In the genomic region with DNA sequence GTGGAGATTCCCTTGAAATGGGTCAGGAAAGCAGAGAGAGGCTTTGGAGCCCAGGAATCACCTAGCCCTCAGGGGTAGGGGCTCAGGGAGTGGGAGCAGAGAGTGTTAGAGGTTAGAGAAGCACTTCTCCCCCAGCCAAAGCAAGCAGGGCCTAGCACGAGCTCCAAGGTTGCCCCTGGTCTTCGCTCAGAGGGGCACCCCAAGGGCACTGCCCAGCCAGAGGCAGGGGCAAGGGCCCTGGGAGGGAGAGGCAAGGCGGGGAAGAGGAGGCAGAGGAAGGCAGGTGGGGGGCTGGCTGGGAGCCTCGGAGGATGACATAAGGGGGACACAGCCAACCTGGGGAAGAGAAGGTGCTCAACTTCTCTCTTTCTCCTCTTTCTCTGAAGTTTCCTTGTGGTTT, we compare ENCODE assay signal across 19 cellular contexts.
DNase-seq lines count a peak whose midpoint lies in the region; ATAC-seq and TF ChIP-seq lines count a peak whose summit lies in the region.
"Had no signal": no experiment of that assay in that cellular context is flagged by ENCODE, and none has a peak within 500 bp of the region (broad histone marks: within the 10 kb centered on the region; RNA-seq: fewer than 3 reads in every experiment).

No MANE protein-coding gene starts in this region.

- no peak overlapping the region for H4K8ac ChIP-seq in neuronal stem cell (ENCODE audit: low read depth, low read length)

- H3K36me3 Mint-ChIP-seq in activated CD4-positive, alpha-beta memory T cell treated with anti-CD3 and anti-CD28 coated beads, Interleukin-2, amount 10 ng/mL, durations not matched to agents 7 days and 5 days (ENCODE audit: low read depth) = no peaks in the 10 kb centered on the region
- no peaks in the 10 kb centered on the region for H3K36me3 Mint-ChIP-seq in chondrocyte (ENCODE audit: low read depth)
- H3K36me3 Mint-ChIP-seq: activated naive CD8-positive, alpha-beta T cell; CD4-positive, CD25-positive, alpha-beta regulatory T cell had no signal

- no peak overlapping the region for H2BK12ac ChIP-seq in neuronal stem cell (ENCODE audit: low read length)

- no peak overlapping the region for H4K91ac ChIP-seq in neuronal stem cell (ENCODE audit: low read depth, low read length, poor library complexity)

- H3K4me1 ChIP-seq in heart left ventricle (peaks cover 0 to 90% (median 52%) of the 10 kb centered on the region in 12 donors), neuronal stem cell (ENCODE audit: control insufficient read depth in 2 of 2, insufficient read depth in 1 of 2, low read depth in 1 of 2, low read length in 2 of 2) (peaks cover 40 to 42% of the 10 kb centered on the region in 2 donors), upper lobe of right lung (peaks cover 16% of the 10 kb centered on the region)
- H3K4me1 ChIP-seq: SJSA1 had no signal

- WGBS in heart left ventricle, 4 donors = 62 to 71% (median 66%) methylated on average over 4 of the region's 4 CpGs
- WGBS in neuronal stem cell (ENCODE audit: extremely low coverage in 2 of 2, insufficient read length in 2 of 2, insufficient replicate concordance in 1 of 2), 2 donors = no CpG with 5 or more reads among the region's 4 CpGs

- H3K9me3 Mint-ChIP-seq in activated CD4-positive, alpha-beta memory T cell treated with anti-CD3 and anti-CD28 coated beads, Interleukin-2, amount 10 ng/mL, durations not matched to agents 7 days and 5 days = no peaks in the 10 kb centered on the region
- no peaks in the 10 kb centered on the region for H3K9me3 Mint-ChIP-seq in chondrocyte (ENCODE audit: low read depth)
- H3K9me3 Mint-ChIP-seq: activated T-cell treated with anti-CD3 and anti-CD28 coated beads, Interleukin-2, amount 50 U/mL, for 24 hours; CD4-positive, CD25-positive, alpha-beta regulatory T cell; neural crest cell had no signal

- H3K27ac ChIP-seq in heart left ventricle (peak overlapping the region; percentile 79 to 100 (median 88)), neuronal stem cell (replicated peaks; ENCODE audit: low read length) (no peak overlapping the region), upper lobe of right lung (peak overlapping the region; percentile 88)
- H3K27ac ChIP-seq: SJSA1, tibial nerve had no signal

- TF ChIP-seq POLR2A in heart left ventricle (IDR thresholded peaks at IDR 0.05) = no peak

- H3K9me3 ChIP-seq in heart left ventricle (no peaks in the 10 kb centered on the region), neuronal stem cell (replicated peaks in 1 of 2; ENCODE audit: control insufficient read depth in 2 of 2, insufficient read depth in 1 of 2, low read depth in 1 of 2, low read length in 2 of 2) (no peaks in the 10 kb centered on the region), upper lobe of right lung (no peaks in the 10 kb centered on the region)
- H3K9me3 ChIP-seq: SJSA1, tibial nerve had no signal

- peak overlapping the region; percentile 88 for H3K18ac ChIP-seq in neuronal stem cell (ENCODE audit: low read length)

- no peak overlapping the region for H2AFZ ChIP-seq in neuronal stem cell (ENCODE audit: low read length)

- H2AK5ac ChIP-seq in neuronal stem cell (ENCODE audit: low read depth, low read length) = peak overlapping the region; percentile 27

- H2BK15ac ChIP-seq in neuronal stem cell (ENCODE audit: low read length) = peak overlapping the region; percentile 82

- H2BK120ac ChIP-seq in neuronal stem cell (ENCODE audit: low read depth, low read length) = no peak overlapping the region

- no peak overlapping the region for H3K23ac ChIP-seq in neuronal stem cell (ENCODE audit: low read depth, low read length, poor library complexity)

- H3K4me2 ChIP-seq in neuronal stem cell (ENCODE audit: insufficient read depth, low read length, poor library complexity, severe bottlenecking) = no peak overlapping the region

- H3K4ac ChIP-seq in neuronal stem cell (ENCODE audit: low read length) = no peak overlapping the region

- no peaks in the 10 kb centered on the region for H3K36me3 ChIP-seq in heart left ventricle
- H3K36me3 ChIP-seq in neuronal stem cell (replicated peaks in 1 of 2; ENCODE audit: control insufficient read depth in 2 of 2, insufficient read depth in 2 of 2, low read length in 2 of 2) = no peaks in the 10 kb centered on the region
- no peaks in the 10 kb centered on the region for H3K36me3 ChIP-seq in upper lobe of right lung
- H3K36me3 ChIP-seq: SJSA1, tibial nerve had no signal

- H2BK5ac ChIP-seq in neuronal stem cell (ENCODE audit: low read length) = no peak overlapping the region

- CTCF ChIA-PET in activated CD4-positive, alpha-beta memory T cell treated with anti-CD3 and anti-CD28 coated beads, Interleukin-2, amount 10 ng/mL, durations not matched to agents 7 days and 5 days (lab: Charles Lee) = no interaction called here

- no peak overlapping the region for H3K14ac ChIP-seq in neuronal stem cell (ENCODE audit: low read length)

- peak in 3 of 4 donors; percentile 1 to 4 (median 3) for ATAC-seq in heart left ventricle
- no peak for ATAC-seq in upper lobe of right lung

- H3K27me3 ChIP-seq in heart left ventricle = no peaks in the 10 kb centered on the region
- peaks cover 0 to 74% (median 0%) of the 10 kb centered on the region in 3 experiments for H3K27me3 ChIP-seq in neuronal stem cell (ENCODE audit: control insufficient read depth in 3 of 3, insufficient read depth in 3 of 3, low read depth in 1 of 3, low read length in 3 of 3)
- no peaks in the 10 kb centered on the region for H3K27me3 ChIP-seq in upper lobe of right lung

- peak; percentile 58 for DNase-seq in NCI-H2171 treated with DMSO at 0.1 percent for 48 hours (lab: John Stamatoyannopoulos, UW)
- no peak for DNase-seq in NCI-H2171 (lab: John Stamatoyannopoulos, UW)
- DNase-seq in heart left ventricle = no peak
- DNase-seq in neuronal stem cell (ENCODE audit: low spot score) = no peak
- DNase-seq in upper lobe of right lung = no peak
- DNase-seq in activated CD4-positive, alpha-beta memory T cell treated with anti-CD3 and anti-CD28 coated beads, Interleukin-2, amount 10 ng/mL, durations not matched to agents 7 days and 5 days = no peak
- no peak for DNase-seq in kidney glomerular epithelial cell (lab: John Stamatoyannopoulos, UW)
- no peak for DNase-seq in chondrocyte (ENCODE audit: low spot score)
- DNase-seq: 8988T; activated CD4-positive, alpha-beta T cell treated with anti-CD3 and anti-CD28 coated beads, Interleukin-2, amount 50 U/mL, for 1 hour; activated T-cell treated with anti-CD3 and anti-CD28 coated beads, Interleukin-2, amount 50 U/mL, for 24 hours; CD4-positive, CD25-positive, alpha-beta regulatory T cell; effector CD4-positive, alpha-beta T cell; NCI-H146; stimulated activated CD4-positive, alpha-beta T cell treated with anti-CD3 and anti-CD28 coated beads, Interleukin-4, amount 100 ng/mL, for 24 hours had no signal

- H3K4me3 Mint-ChIP-seq in activated CD4-positive, alpha-beta memory T cell treated with anti-CD3 and anti-CD28 coated beads, Interleukin-2, amount 10 ng/mL, durations not matched to agents 7 days and 5 days = no peak overlapping the region
- no peak overlapping the region for H3K4me3 Mint-ChIP-seq in chondrocyte (ENCODE audit: unreplicated experiment)
- H3K4me3 Mint-ChIP-seq: activated naive CD8-positive, alpha-beta T cell; activated T-cell treated with anti-CD3 and anti-CD28 coated beads, Interleukin-2, amount 50 U/mL, for 24 hours; CD4-positive, CD25-positive, alpha-beta regulatory T cell; neural crest cell had no signal

- no peak overlapping the region for H3K9ac ChIP-seq in neuronal stem cell (ENCODE audit: low read depth, low read length, poor library complexity)

- POLR2A ChIA-PET in activated CD4-positive, alpha-beta memory T cell treated with anti-CD3 and anti-CD28 coated beads, Interleukin-2, amount 10 ng/mL, durations not matched to agents 7 days and 5 days (lab: Charles Lee) = no interaction called here

- no peaks in the 10 kb centered on the region for H3K27me3 Mint-ChIP-seq in activated CD4-positive, alpha-beta memory T cell treated with anti-CD3 and anti-CD28 coated beads, Interleukin-2, amount 10 ng/mL, durations not matched to agents 7 days and 5 days
- peaks cover 15% of the 10 kb centered on the region for H3K27me3 Mint-ChIP-seq in chondrocyte (ENCODE audit: low read depth)
- H3K27me3 Mint-ChIP-seq: activated naive CD8-positive, alpha-beta T cell; activated T-cell treated with anti-CD3 and anti-CD28 coated beads, Interleukin-2, amount 50 U/mL, for 24 hours; CD4-positive, CD25-positive, alpha-beta regulatory T cell had no signal

- H3K79me1 ChIP-seq in neuronal stem cell (ENCODE audit: low read depth, low read length) = peaks cover 2% of the 10 kb centered on the region

- intact Hi-C loops in heart left ventricle (cut with DNase I) = no loop called here
- intact Hi-C loops in upper lobe of right lung (cut with DNase I) = no loop called here

- H3K27ac Mint-ChIP-seq in activated CD4-positive, alpha-beta memory T cell treated with anti-CD3 and anti-CD28 coated beads, Interleukin-2, amount 10 ng/mL, durations not matched to agents 7 days and 5 days = no peak overlapping the region
- no peak overlapping the region for H3K27ac Mint-ChIP-seq in chondrocyte (ENCODE audit: unreplicated experiment)
- H3K27ac Mint-ChIP-seq: activated naive CD8-positive, alpha-beta T cell; activated T-cell treated with anti-CD3 and anti-CD28 coated beads, Interleukin-2, amount 50 U/mL, for 24 hours; CD4-positive, CD25-positive, alpha-beta regulatory T cell had no signal

- TF ChIP-seq CTCF in heart left ventricle (IDR thresholded peaks at IDR 0.05) = no peak
- no peak for TF ChIP-seq CTCF in upper lobe of right lung (IDR thresholded peaks at IDR 0.05)
- no peak for TF ChIP-seq CTCF in chondrocyte (IDR thresholded peaks at IDR 0.05)

- H3K4me1 Mint-ChIP-seq in activated CD4-positive, alpha-beta memory T cell treated with anti-CD3 and anti-CD28 coated beads, Interleukin-2, amount 10 ng/mL, durations not matched to agents 7 days and 5 days = no peaks in the 10 kb centered on the region
- peaks cover 20% of the 10 kb centered on the region for H3K4me1 Mint-ChIP-seq in chondrocyte (ENCODE audit: low read depth)

- no peak overlapping the region for H3K4me3 ChIP-seq in heart left ventricle
- no peak overlapping the region for H3K4me3 ChIP-seq in neuronal stem cell (ENCODE audit: low read length in 2 of 2)
- no peak overlapping the region for H3K4me3 ChIP-seq in upper lobe of right lung
- H3K4me3 ChIP-seq: SJSA1, tibial nerve had no signal
